7 cellular contexts compared by ENCODE assay signal in the genomic region with DNA sequence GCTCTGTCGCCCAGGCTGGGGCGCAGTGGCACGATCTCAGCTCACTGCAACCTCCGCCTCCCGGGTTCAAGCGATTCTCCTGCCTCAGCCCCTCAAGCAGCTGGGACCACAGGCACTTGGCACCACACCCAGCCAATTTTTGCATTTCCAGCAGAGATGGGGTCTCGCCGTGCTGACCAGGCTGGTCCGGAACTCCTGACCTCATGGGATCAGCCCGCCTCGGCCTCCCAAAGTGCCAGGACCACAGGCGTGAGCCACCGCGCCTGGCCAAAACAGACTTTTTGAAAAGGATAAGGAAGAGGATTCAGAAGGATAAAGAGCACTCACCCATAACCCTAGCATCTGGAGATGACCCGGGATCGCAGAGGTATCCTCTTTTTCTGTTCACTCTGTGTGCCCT.
"Had no signal": no experiment of that assay in that cellular context is flagged by ENCODE, and none has a peak within 500 bp of the region (broad histone marks: within the 10 kb centered on the region; RNA-seq: fewer than 3 reads in every experiment).

No MANE protein-coding gene starts in this region.

- H3K4me3 Mint-ChIP-seq: GM23338, H9, HFFc6 had no signal

- H3K9me3 Mint-ChIP-seq: GM23338 had no signal

- H3K27ac Mint-ChIP-seq: GM23338, HFFc6 had no signal

- DNase-seq: GM23248, GOT3, H7, H9, HCEC 1CT, HFFc6 had no signal
